ENCODE assay signal across 28 cellular contexts in the genomic region with DNA sequence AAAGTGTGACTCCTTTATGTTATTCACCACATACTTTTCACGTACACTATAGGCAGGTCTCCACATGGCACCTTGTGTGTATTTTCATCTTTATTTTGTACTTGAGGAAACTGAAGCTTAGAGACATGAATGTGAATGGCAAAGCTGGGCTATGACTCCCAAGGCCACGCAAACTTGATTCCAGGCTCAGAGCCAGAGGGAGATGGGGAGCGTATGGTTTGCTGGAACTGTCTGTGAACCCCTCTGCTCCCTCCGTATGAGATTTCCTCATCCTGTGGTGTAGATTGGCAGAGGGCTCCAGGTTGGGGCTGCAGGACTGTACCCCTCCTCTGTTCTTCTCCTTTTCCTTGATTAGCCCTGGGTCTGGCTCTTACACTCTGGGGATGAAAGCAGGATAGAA.
"Had no signal": no experiment of that assay in that cellular context is flagged by ENCODE, and none has a peak within 500 bp of the region (broad histone marks: within the 10 kb centered on the region; RNA-seq: fewer than 3 reads in every experiment).

No MANE protein-coding gene starts in this region.

- H3K9me3 Mint-ChIP-seq: natural killer cell; stimulated activated effector memory CD8-positive, alpha-beta T cell treated with anti-CD3 and anti-CD28 coated beads, Interleukin-12 subunit alpha, Interleukin-12 subunit beta, amount 100 ng/mL, for 72 hours; stimulated activated naive B cell treated with anti-CD40 and anti-IgM and Interleukin-4, amounts not matched to agents 10 μg/mL and 1 μg/mL and 100 μg/mL, for 72 hours; stimulated activated naive CD8-positive, alpha-beta T cell treated with anti-CD3 and anti-CD28 coated beads, Interleukin-15, Interleukin-2, amounts not matched to agents 100 ng/mL and 50 ng/mL, for 24 hours had no signal

- H3K27me3 ChIP-seq: neutrophil, right lobe of liver, sigmoid colon, thyroid gland, upper lobe of right lung, uterus had no signal

- H3K27me3 Mint-ChIP-seq: progenitor cell of endocrine pancreas, type B pancreatic cell had no signal

- H3K36me3 Mint-ChIP-seq: naive thymus-derived CD4-positive, alpha-beta T cell; natural killer cell; stimulated activated effector memory CD8-positive, alpha-beta T cell treated with anti-CD3 and anti-CD28 coated beads, Interleukin-12 subunit alpha, Interleukin-12 subunit beta, amount 100 ng/mL, for 72 hours; stimulated activated naive B cell treated with anti-CD40 and anti-IgM and Interleukin-4, amounts not matched to agents 10 μg/mL and 1 μg/mL and 100 μg/mL, for 72 hours; type B pancreatic cell had no signal

- H3K79me2 ChIP-seq: parathyroid adenoma had no signal

- DNase-seq: naive thymus-derived CD4-positive, alpha-beta T cell; natural killer cell; nephron progenitor cell; nucleus accumbens; psoas muscle; right cardiac atrium; right lobe of liver; sigmoid colon; small intestine; stimulated activated CD4-positive, alpha-beta T cell treated with anti-CD3 and anti-CD28 coated beads, Interleukin-15, amount 100 ng/mL, for 24 hours; stimulated activated CD4-positive, alpha-beta T cell treated with anti-CD3 and anti-CD28 coated beads, Interleukin-2, amount 100 ng/mL, for 24 hours; stimulated activated CD4-positive, alpha-beta T cell treated with anti-CD3 and anti-CD28 coated beads, Interleukin-2, amount 100 ng/mL, for 48 hours; stimulated activated CD4-positive, alpha-beta T cell treated with anti-CD3 and anti-CD28 coated beads, Interleukin-4, amount 100 ng/mL, for 24 hours; stimulated activated naive B cell treated with anti-CD40 and anti-IgM and Interleukin-4, amounts not matched to agents 10 μg/mL and 1 μg/mL and 100 μg/mL, for 72 hours; stimulated activated naive CD4-positive, alpha-beta T cell treated with Interleukin-2 at 50 U/mL for 16 hours; stomach; thyroid gland; upper lobe of right lung had no signal

- H2AFZ ChIP-seq: parathyroid adenoma had no signal

- H3K4me3 Mint-ChIP-seq: naive thymus-derived CD4-positive, alpha-beta T cell; natural killer cell; nephron progenitor cell; neural crest cell; stimulated activated effector memory CD8-positive, alpha-beta T cell treated with anti-CD3 and anti-CD28 coated beads, Interleukin-12 subunit alpha, Interleukin-12 subunit beta, amount 100 ng/mL, for 72 hours; stimulated activated naive B cell treated with anti-CD40 and anti-IgM and Interleukin-4, amounts not matched to agents 10 μg/mL and 1 μg/mL and 100 μg/mL, for 72 hours; stimulated activated naive CD8-positive, alpha-beta T cell treated with anti-CD3 and anti-CD28 coated beads, Interleukin-15, Interleukin-2, amounts not matched to agents 100 ng/mL and 50 ng/mL, for 24 hours; type B pancreatic cell had no signal

- H3K9me3 ChIP-seq: neutrophil, psoas muscle, right lobe of liver, sigmoid colon, stomach, thoracic aorta, thyroid gland, tibial nerve, upper lobe of right lung, uterus had no signal

- FAIRE-seq: small intestine had no signal

- H3K4me1 ChIP-seq: parathyroid adenoma, psoas muscle, right lobe of liver, sigmoid colon, stomach, thyroid gland, tibial nerve, upper lobe of right lung, uterus had no signal

- H3K9ac ChIP-seq: parathyroid adenoma had no signal

- H3K27ac Mint-ChIP-seq: naive thymus-derived CD4-positive, alpha-beta T cell; natural killer cell; nephron progenitor cell; progenitor cell of endocrine pancreas; stimulated activated effector memory CD8-positive, alpha-beta T cell treated with anti-CD3 and anti-CD28 coated beads, Interleukin-12 subunit alpha, Interleukin-12 subunit beta, amount 100 ng/mL, for 72 hours; stimulated activated naive B cell treated with anti-CD40 and anti-IgM and Interleukin-4, amounts not matched to agents 10 μg/mL and 1 μg/mL and 100 μg/mL, for 72 hours; stimulated activated naive CD8-positive, alpha-beta T cell treated with anti-CD3 and anti-CD28 coated beads, Interleukin-15, Interleukin-2, amounts not matched to agents 100 ng/mL and 50 ng/mL, for 24 hours; type B pancreatic cell had no signal

- H3K4me3 ChIP-seq: psoas muscle, right lobe of liver, sigmoid colon, stomach, thoracic aorta, thyroid gland, tibial nerve, upper lobe of right lung, uterus had no signal

- ATAC-seq: naive thymus-derived CD4-positive, alpha-beta T cell; natural killer cell; psoas muscle; right cardiac atrium; stimulated activated effector memory CD8-positive, alpha-beta T cell treated with anti-CD3 and anti-CD28 coated beads, Interleukin-12 subunit alpha, Interleukin-12 subunit beta, amount 100 ng/mL, for 72 hours; stimulated activated naive B cell treated with anti-CD40 and anti-IgM and Interleukin-4, amounts not matched to agents 10 μg/mL and 1 μg/mL and 100 μg/mL, for 72 hours; upper lobe of right lung had no signal

- H3K27ac ChIP-seq: neutrophil, parathyroid adenoma, psoas muscle, right lobe of liver, sigmoid colon, stomach, thoracic aorta, thyroid gland, tibial nerve, upper lobe of right lung had no signal

- H3K4me1 Mint-ChIP-seq: naive thymus-derived CD4-positive, alpha-beta T cell; natural killer cell; stimulated activated effector memory CD8-positive, alpha-beta T cell treated with anti-CD3 and anti-CD28 coated beads, Interleukin-12 subunit alpha, Interleukin-12 subunit beta, amount 100 ng/mL, for 72 hours; stimulated activated naive B cell treated with anti-CD40 and anti-IgM and Interleukin-4, amounts not matched to agents 10 μg/mL and 1 μg/mL and 100 μg/mL, for 72 hours had no signal

- H3K36me3 ChIP-seq: neutrophil, right lobe of liver, sigmoid colon, stomach, thoracic aorta, thyroid gland, tibial nerve, upper lobe of right lung, uterus had no signal
